ENCODE assay signal across 18 cellular contexts in the genomic region with DNA sequence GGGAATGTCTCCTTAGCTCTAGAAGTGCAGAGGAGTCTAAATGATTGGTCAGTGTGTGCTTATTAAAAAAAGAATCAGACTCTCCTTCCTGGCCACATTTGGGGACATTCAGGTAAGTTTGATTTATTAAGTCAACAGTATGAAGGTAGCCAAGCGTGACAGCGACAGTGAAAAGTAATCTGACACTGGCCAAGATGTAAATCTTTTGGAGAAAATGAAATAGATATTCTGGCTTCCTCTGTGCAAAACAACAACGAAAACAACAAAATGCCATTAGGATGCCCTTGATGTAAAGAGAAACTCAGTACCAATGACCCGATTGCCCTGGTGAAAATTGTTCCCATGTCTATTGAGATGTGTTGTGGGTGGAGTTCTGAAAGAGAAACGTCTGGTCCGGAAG.
"Had no signal": no experiment of that assay in that cellular context is flagged by ENCODE, and none has a peak within 500 bp of the region (broad histone marks: within the 10 kb centered on the region; RNA-seq: fewer than 3 reads in every experiment).

No MANE protein-coding gene starts in this region.

- DNase-seq: MV-4-11, NCI-H1048, NCI-H1105, NCI-H1417 treated with DMSO at 0.1 percent for 48 hours, NCI-H146, NCI-H1694 treated with DMSO at 0.1 percent for 48 hours, NCI-H1930, NCI-H2081, NCI-H2107, NCI-H226, NCI-H446, NCI-H510A, NCI-H524 treated with DMSO at 0.1 percent for 48 hours, NCI-H774, Right ventricle myocardium superior, RPMI8226, SIG-M5 had no signal

- H3K27ac Mint-ChIP-seq: IgD-negative memory B cell had no signal

- H3K36me3 Mint-ChIP-seq: IgD-negative memory B cell had no signal

- H3K4me3 Mint-ChIP-seq: IgD-negative memory B cell had no signal

- H3K27me3 Mint-ChIP-seq: IgD-negative memory B cell had no signal
